11 cellular contexts compared by ENCODE assay signal in genomic region chr3:41158947-41159346, GRCh38. TPM values are rescaled to one million over a fixed set of nuclear protein-coding genes. Genes with fewer than 3 reads are reported as not detected.
DNase-seq lines count a peak whose midpoint lies in the region; ATAC-seq, FAIRE-seq and TF ChIP-seq lines count a peak whose summit lies in the region.
"Had no signal": no experiment of that assay in that cellular context is flagged by ENCODE, and none has a peak within 500 bp of the region (broad histone marks: within the 10 kb centered on the region; RNA-seq: fewer than 3 reads in every experiment).

No MANE protein-coding gene starts in this region.

- H4K91ac ChIP-seq in H1 (replicated peaks; ENCODE audit: insufficient read length, low read length): peak overlapping the region; percentile 39

- DNase-seq in activated CD4-positive, alpha-beta T cell treated with anti-CD3 and anti-CD28 coated beads, Interleukin-2, amount 50 U/mL, for 4 hours: peak; percentile 1 to 3
- no peak for DNase-seq in activated CD4-positive, alpha-beta T cell treated with anti-CD3 and anti-CD28 coated beads, Interleukin-2, amount 50 U/mL, for 1 hour
- DNase-seq in NCI-H2029 treated with DMSO at 0.1 percent for 48 hours (lab: John Stamatoyannopoulos, UW) (peak; percentile 74), H1 (ENCODE audit: low read depth in 1 of 2, low spot score in 2 of 2) (no peak), small intestine (peak; percentile 93), NCI-H1694 treated with DMSO at 0.1 percent for 48 hours (lab: John Stamatoyannopoulos, UW) (no peak)
- DNase-seq: NCI-H2107 had no signal

- H3K56ac ChIP-seq in H1 (replicated peaks; ENCODE audit: insufficient read length, low read depth, low read length): no peak overlapping the region

- TF ChIP-seq EP300 in H1 (IDR thresholded peaks at IDR 0.05; ENCODE audit: borderline replicate concordance in 1 of 2, low read depth in 2 of 2, low read length in 2 of 2): no peak

- H3K9me3 ChIP-seq in H1 (ENCODE audit: insufficient read depth in 2 of 2, low read depth in 1 of 2, low read length in 1 of 2): no peaks in the 10 kb centered on the region
- H3K9me3 ChIP-seq in small intestine (ENCODE audit: control insufficient read depth, low read depth): no peaks in the 10 kb centered on the region
- H3K9me3 ChIP-seq: suprapubic skin had no signal

- H3K27ac ChIP-seq in H1 (ENCODE audit: low read depth, low read length) (no peak overlapping the region), small intestine (ENCODE audit: low read depth in 1 of 2, low read length in 1 of 2) (peak overlapping the region; percentile 88 to 95)
- H3K27ac ChIP-seq: parathyroid adenoma, suprapubic skin had no signal

- H2BK12ac ChIP-seq in H1 (ENCODE audit: low read depth, low read length): peak overlapping the region; percentile 6; the same call in 1 of the 2 replicates

- no peak overlapping the region for H2BK15ac ChIP-seq in H1 (ENCODE audit: low read length)

- peak overlapping the region; percentile 42 to 44; a peak in 1 of 4 replicates for H3K4me2 ChIP-seq in H1 (ENCODE audit: insufficient read depth in 1 of 2, low read depth in 2 of 2, low read length in 2 of 2)

- H3K36me3 ChIP-seq in H1 (ENCODE audit: control insufficient read depth in 2 of 4, insufficient read depth in 4 of 4, low read length in 3 of 4) (no peaks in the 10 kb centered on the region), small intestine (ENCODE audit: control insufficient read depth in 2 of 2, insufficient read depth in 2 of 2, low read length in 2 of 2) (no peaks in the 10 kb centered on the region)
- H3K36me3 ChIP-seq: suprapubic skin had no signal

- H3K27me3 ChIP-seq in H1 (replicated peaks in 1 of 4; ENCODE audit: control insufficient read depth in 3 of 4, extremely low read depth in 1 of 4, insufficient read depth in 3 of 4, low read length in 3 of 4) (no peaks in the 10 kb centered on the region), small intestine (ENCODE audit: control insufficient read depth in 2 of 2, insufficient read depth in 2 of 2, low read length in 2 of 2) (no peaks in the 10 kb centered on the region)
- H3K27me3 ChIP-seq: suprapubic skin had no signal

- no peak overlapping the region for H2BK20ac ChIP-seq in H1 (ENCODE audit: low read length)

- H3K23ac ChIP-seq in H1 (ENCODE audit: insufficient read length): no peak overlapping the region

- CTCF ChIA-PET in H1 (lab: Charles Lee; ENCODE audit: partially characterized antibody): interaction anchor here (0.5 to 0.7 kb wide), 3 partner anchors 35 to 1219 kb away, joined by 3 to 4 read pairs (median 3); no protein-coding TSS in a partner anchor

- no peak for TF ChIP-seq POLR2A in H1 (IDR thresholded peaks at IDR 0.05; ENCODE audit: control extremely low read depth in 1 of 2, low read depth in 2 of 2, low read length in 2 of 2)

- no peak for TF ChIP-seq CTCF in H1 (IDR thresholded peaks at IDR 0.05; ENCODE audit: control extremely low read depth in 1 of 3, insufficient read depth in 1 of 3, low read depth in 1 of 3, low read length in 3 of 3)

- H4K5ac ChIP-seq in H1 (ENCODE audit: insufficient read length, low read depth, low read length): no peak overlapping the region

- H2AK5ac ChIP-seq in H1 (ENCODE audit: low read depth, low read length): no peak overlapping the region

- no peak overlapping the region for H3K4ac ChIP-seq in H1 (replicated peaks; ENCODE audit: insufficient read length, low read depth, low read length)

- no peaks in the 10 kb centered on the region for H3K79me2 ChIP-seq in H1 (ENCODE audit: control insufficient read depth in 1 of 2, insufficient read depth in 2 of 2, low read length in 2 of 2)
- H3K79me2 ChIP-seq: parathyroid adenoma had no signal

- no peak overlapping the region for H3K14ac ChIP-seq in H1 (ENCODE audit: insufficient read length)

- H3K79me1 ChIP-seq in H1 (ENCODE audit: low read depth, low read length): no peaks in the 10 kb centered on the region

- POLR2A ChIA-PET in H1 (lab: Charles Lee; ENCODE audit: partially characterized antibody): interaction anchor here (2.8 kb wide), 1 partner anchor 40 kb away, joined by 8 read pairs; the partner anchor contains the start of gene CTNNB1

- no peak for TF ChIP-seq RAD21 in H1 (IDR thresholded peaks at IDR 0.05 in 1 of 2, conservative IDR thresholded peaks at IDR 0.05 in 1 of 2; ENCODE audit: low read depth in 2 of 2, low read length in 2 of 2)

- no peaks in the 10 kb centered on the region for H3K23me2 ChIP-seq in H1 (ENCODE audit: low read depth, low read length)

- no peak overlapping the region; the same call in 1 of the 2 replicates for H4K8ac ChIP-seq in H1 (ENCODE audit: extremely low read depth, insufficient read depth, low read length)

- H3K4me1 ChIP-seq in H1 (replicated peaks in 1 of 4; ENCODE audit: control insufficient read depth in 3 of 4, insufficient read depth in 4 of 4, low read length in 3 of 4): peaks cover 0 to 9% (median 5%) of the 10 kb centered on the region in 4 experiments; a peak in 3 of 7 replicates
- peaks cover 3 to 4% of the 10 kb centered on the region in 2 donors for H3K4me1 ChIP-seq in small intestine (ENCODE audit: control insufficient read depth in 2 of 2, insufficient read depth in 1 of 2, low read depth in 1 of 2, low read length in 1 of 2)
- H3K4me1 ChIP-seq: parathyroid adenoma, suprapubic skin had no signal

- peak overlapping the region; percentile 4; the same call in 1 of the 2 replicates for H3K18ac ChIP-seq in H1 (ENCODE audit: extremely low read depth, low read length)

- H2BK5ac ChIP-seq in H1 (ENCODE audit: low read depth, low read length): peak overlapping the region; percentile 79; the same call in 1 of the 2 replicates

- H2BK120ac ChIP-seq in H1 (replicated peaks; ENCODE audit: low read depth, low read length): peak overlapping the region; percentile 76

- H2AFZ ChIP-seq in H1 (ENCODE audit: low read length): 0 out of 2 replicates have a peak overlapping the region, but pooled peaks have one; percentile 27
- H2AFZ ChIP-seq: parathyroid adenoma had no signal

- FAIRE-seq in H1 (lab: Jason Lieb, UNC) (no peak), small intestine (lab: Jason Lieb, UNC) (no peak)

- ATAC-seq in HG03196 (IDR thresholded peaks at IDR 0.05; ENCODE audit: unreplicated experiment): no peak
- no peak for ATAC-seq in HG02970 (IDR thresholded peaks at IDR 0.05; ENCODE audit: low FRiP score, unreplicated experiment)

- no peak overlapping the region for H3K9ac ChIP-seq in H1 (replicated peaks in 1 of 4; ENCODE audit: extremely low read depth in 1 of 4, low read depth in 3 of 4, low read length in 3 of 4)
- H3K9ac ChIP-seq: parathyroid adenoma had no signal

- WGBS in H1 (ENCODE audit: extremely low coverage in 1 of 2, insufficient coverage in 1 of 2, insufficient read length in 1 of 2, insufficient replicate concordance in 2 of 2, low coverage in 1 of 2, low lambda C conversion rate in 2 of 2, missing lambda C conversion rate in 1 of 2), 2 experiments: 94% methylated on average over 1 of the region's 1 CpG; no CpG with 5 or more reads in 1 of the 2 experiments
- WGBS in small intestine, 3 donors: 32 to 70% (median 43%) methylated on average over 1 of the region's 1 CpG

- no peaks in the 10 kb centered on the region for H4K20me1 ChIP-seq in H1 (replicated peaks in 1 of 2; ENCODE audit: control insufficient read depth in 1 of 2, insufficient read depth in 2 of 2, low read length in 2 of 2)

- H3K4me3 ChIP-seq in H1 (ENCODE audit: extremely low read depth in 1 of 4, insufficient read depth in 2 of 4, low read depth in 3 of 4, low read length in 4 of 4) (no peak overlapping the region), small intestine (ENCODE audit: low read depth in 1 of 2, low read length in 2 of 2) (no peak overlapping the region)
- H3K4me3 ChIP-seq: suprapubic skin had no signal

TF ChIP-seq in H1, 55 proteins besides CTCF, POLR2A, EP300 and RAD21:
- TF ChIP-seq MAX (IDR thresholded peaks at IDR 0.05) (no peak), SUZ12 (IDR thresholded peaks at IDR 0.05; ENCODE audit: low read length) (no peak), RNF2 (IDR thresholded peaks at IDR 0.05; ENCODE audit: borderline replicate concordance, low read depth, low read length, missing control alignments, poor library complexity, severe bottlenecking) (no peak), CTBP2 (IDR thresholded peaks at IDR 0.05; ENCODE audit: borderline replicate concordance, insufficient read depth, insufficient read length, low read length) (no peak), KDM4A (IDR thresholded peaks at IDR 0.05; ENCODE audit: low read depth, low read length, severe bottlenecking) (no peak), SP4 (IDR thresholded peaks at IDR 0.05; ENCODE audit: low read length) (no peak), KDM5A (IDR thresholded peaks at IDR 0.05; ENCODE audit: low read length) (no peak), ATF3 (IDR thresholded peaks at IDR 0.05; ENCODE audit: insufficient read depth, low read depth, low read length) (no peak)

RNA-seq across cellular contexts. Expression of gene CTNNB1, which starts 40.4 kb away (rescaled TPM):
- 325 and 356 TPM in 2 replicates for total RNA-seq in H1 (2021; fragmentation: NEBNext Ultra II Directional; extraction: Animal tissue kit (Norgen Biotek cat#: 25700))
- polyA plus RNA-seq in H1 (2011; rRNA removed): 535 and 579 TPM in 2 replicates
- polyA plus RNA-seq in H1 (2011; cell fraction: cytosol; rRNA removed): 483 TPM
- polyA plus RNA-seq in H1 (2011; cell fraction: nucleus; rRNA removed): 934 TPM
- 373 to 437 TPM (median 415 TPM) in 4 replicates for polyA plus RNA-seq in H1 (2012, experiment 1 of 2)
- 27.8 TPM for polyA plus RNA-seq in H1 (2012, experiment 2 of 2)
- polyA plus RNA-seq in H1 (2013, experiment 1 of 2): 345 TPM
- polyA plus RNA-seq in H1 (2013, experiment 2 of 2): 328 TPM
- polyA minus RNA-seq in H1 (2011; rRNA and poly(A)+ RNA removed): 2,973 and 3,699 TPM in 2 replicates
- polyA minus RNA-seq in H1 (2011; cell fraction: cytosol; rRNA and poly(A)+ RNA removed): 574 TPM
- 651 TPM for polyA minus RNA-seq in H1 (2011; cell fraction: nucleus; rRNA and poly(A)+ RNA removed)
- polyA plus RNA-seq in small intestine: 100 to 1,000 TPM; 226 to 418 (median 366) TPM

Comparison
In these comparisons a context has a peak if more than half of its experiments do, and no peak if none do; other contexts are left out.
1. DNase-seq: peak in activated CD4-positive, alpha-beta T cell treated with anti-CD3 and anti-CD28 coated beads, Interleukin-2, amount 50 U/mL, for 4 hours (2 of 2), NCI-H2029 treated with DMSO at 0.1 percent for 48 hours (single experiment) and small intestine (single experiment); none in activated CD4-positive, alpha-beta T cell treated with anti-CD3 and anti-CD28 coated beads, Interleukin-2, amount 50 U/mL, for 1 hour (single experiment), H1 (0 of 2) and NCI-H1694 treated with DMSO at 0.1 percent for 48 hours (single experiment).